Comparison of ENCODE assay signal across 9 cellular contexts in genomic region chr12:123808167-123808566, GRCh38. TPM values are rescaled to one million over a fixed set of nuclear protein-coding genes. Genes with fewer than 3 reads are reported as not detected.
DNase-seq lines count a peak whose midpoint lies in the region; TF ChIP-seq lines count a peak whose summit lies in the region.
"Had no signal": no experiment of that assay in that cellular context is flagged by ENCODE, and none has a peak within 500 bp of the region (broad histone marks: within the 10 kb centered on the region; RNA-seq: fewer than 3 reads in every experiment).

No MANE protein-coding gene starts in this region.

- H3K36me3 Mint-ChIP-seq in MCF 10A (ENCODE audit: insufficient read depth, unreplicated experiment): no peaks in the 10 kb centered on the region
- H3K36me3 Mint-ChIP-seq: CD4-positive, CD25-positive, alpha-beta regulatory T cell had no signal

- 53% methylated on average over 4 of the region's 4 CpGs for WGBS in smooth muscle cell (ENCODE audit: low lambda C conversion rate)

- DNase-seq in MCF 10A (ENCODE audit: unreplicated experiment): peak; percentile 28
- DNase-seq in breast epithelium (ENCODE audit: low spot score in 2 of 2): no peak
- peak; percentile 10 for DNase-seq in NCI-H69 (lab: John Stamatoyannopoulos, UW)
- DNase-seq in fibroblast of lung (ENCODE audit: low read depth in 2 of 2): peak in 1 of 2 donors; percentile 3
- DNase-seq in smooth muscle cell (lab: John Stamatoyannopoulos, UW; ENCODE audit: unreplicated experiment): no peak
- DNase-seq in CD1c-positive myeloid dendritic cell (ENCODE audit: extremely low spot score): no peak
- no peak for DNase-seq in activated CD4-positive, CD25-positive, alpha-beta regulatory T cell treated with anti-CD3 and anti-CD28 coated beads, Interleukin-2, amount 50 U/mL, for 72 hours
- no peak for DNase-seq in cerebellar nuclear complex (lab: John Stamatoyannopoulos, UW)
- DNase-seq: CD4-positive, CD25-positive, alpha-beta regulatory T cell had no signal

- H2AFZ ChIP-seq in fibroblast of lung (ENCODE audit: low read length): no peak overlapping the region
- H2AFZ ChIP-seq in smooth muscle cell (ENCODE audit: low read depth): no peak overlapping the region

- H3K27ac ChIP-seq in breast epithelium (no peak overlapping the region), fibroblast of lung (ENCODE audit: insufficient read depth, low read length) (no peak overlapping the region), smooth muscle cell (ENCODE audit: low read depth) (no peak overlapping the region)

- H3K36me3 ChIP-seq in breast epithelium: no peaks in the 10 kb centered on the region
- no peaks in the 10 kb centered on the region for H3K36me3 ChIP-seq in fibroblast of lung (ENCODE audit: control insufficient read depth, insufficient read depth, low read length)
- H3K36me3 ChIP-seq in smooth muscle cell (ENCODE audit: low read depth): no peaks in the 10 kb centered on the region

- H3K79me2 ChIP-seq in fibroblast of lung (ENCODE audit: control insufficient read depth, insufficient read depth, low read length): no peaks in the 10 kb centered on the region
- H3K79me2 ChIP-seq in smooth muscle cell (ENCODE audit: low read depth): no peaks in the 10 kb centered on the region

- no peaks in the 10 kb centered on the region for H3K4me1 ChIP-seq in breast epithelium
- no peaks in the 10 kb centered on the region for H3K4me1 ChIP-seq in fibroblast of lung (ENCODE audit: control insufficient read depth, extremely low read depth, insufficient read depth, low read length)
- no peaks in the 10 kb centered on the region for H3K4me1 ChIP-seq in smooth muscle cell (ENCODE audit: low read depth)

- H3K9me3 ChIP-seq in breast epithelium (no peaks in the 10 kb centered on the region), fibroblast of lung (ENCODE audit: control insufficient read depth, insufficient read depth, low read depth, low read length) (no peaks in the 10 kb centered on the region), smooth muscle cell (replicated peaks; ENCODE audit: low read depth) (no peaks in the 10 kb centered on the region)

- POLR2A ChIA-PET in MCF 10A (lab: Yijun Ruan, JAX): no interaction called here

- no peaks in the 10 kb centered on the region for H3K9me3 Mint-ChIP-seq in MCF 10A (ENCODE audit: unreplicated experiment)
- H3K9me3 Mint-ChIP-seq: CD4-positive, CD25-positive, alpha-beta regulatory T cell had no signal

- no peak overlapping the region for H3K4me3 Mint-ChIP-seq in MCF 10A (ENCODE audit: unreplicated experiment)
- H3K4me3 Mint-ChIP-seq: CD4-positive, CD25-positive, alpha-beta regulatory T cell had no signal

- no peak overlapping the region for H3K9ac ChIP-seq in fibroblast of lung (ENCODE audit: insufficient read depth, low read length)
- no peak overlapping the region for H3K9ac ChIP-seq in smooth muscle cell (ENCODE audit: low read depth)

- H3K4me3 ChIP-seq in breast epithelium (no peak overlapping the region), fibroblast of lung (replicated peaks in 1 of 4; ENCODE audit: control extremely low read depth in 1 of 4, insufficient read depth in 1 of 4, low read depth in 3 of 4, low read length in 4 of 4) (no peak overlapping the region), smooth muscle cell (no peak overlapping the region)

- H3K4me1 Mint-ChIP-seq in MCF 10A (ENCODE audit: insufficient read depth, unreplicated experiment): peaks cover 7% of the 10 kb centered on the region
- H3K4me1 Mint-ChIP-seq: CD4-positive, CD25-positive, alpha-beta regulatory T cell had no signal

- peaks cover under 1% of the 10 kb centered on the region for H3F3A ChIP-seq in smooth muscle cell (ENCODE audit: low read depth)

- no peak for TF ChIP-seq POLR2A in breast epithelium (IDR thresholded peaks at IDR 0.05)

- H3K27ac Mint-ChIP-seq in MCF 10A (ENCODE audit: low read depth, unreplicated experiment): no peak overlapping the region
- H3K27ac Mint-ChIP-seq: CD4-positive, CD25-positive, alpha-beta regulatory T cell had no signal

- CTCF ChIA-PET in MCF 10A (lab: Yijun Ruan, JAX): interaction anchor here (0.7 kb wide), 1 partner anchor 18 kb away, joined by 3 read pairs; no protein-coding TSS in a partner anchor

- H3K27me3 ChIP-seq in breast epithelium (no peaks in the 10 kb centered on the region), fibroblast of lung (ENCODE audit: control insufficient read depth, insufficient read depth, low read length) (no peaks in the 10 kb centered on the region), smooth muscle cell (ENCODE audit: low read depth) (no peaks in the 10 kb centered on the region)

- intact Hi-C loops in MCF 10A (cut with micrococcal nuclease) (loop anchor here (2.0 kb wide), 2 partner anchors 177 to 225 kb away; no protein-coding TSS in a partner anchor), breast epithelium (cut with DNase I; ENCODE audit: low total_unique reads) (no loop called here)

- no peaks in the 10 kb centered on the region for H4K20me1 ChIP-seq in fibroblast of lung (ENCODE audit: control insufficient read depth, extremely low read depth, insufficient read depth, low read length)
- no peaks in the 10 kb centered on the region for H4K20me1 ChIP-seq in smooth muscle cell (ENCODE audit: low read depth)

- H3K4me2 ChIP-seq in fibroblast of lung (ENCODE audit: extremely low read depth, insufficient read depth, low read length): no peak overlapping the region
- H3K4me2 ChIP-seq in smooth muscle cell: no peak overlapping the region

- no TSS peak for BruUV-seq in MCF 10A (replicated peaks; lab: Mats Ljungman, UMichigan)

- peak; percentile 41 for TF ChIP-seq CTCF in MCF 10A (IDR thresholded peaks at IDR 0.05; ENCODE audit: unreplicated experiment)
- TF ChIP-seq CTCF in breast epithelium (IDR thresholded peaks at IDR 0.05): no peak
- peak; percentile 26 to 41 for TF ChIP-seq CTCF in fibroblast of lung (conservative IDR thresholded peaks at IDR 0.05 in 1 of 2, IDR thresholded peaks at IDR 0.05 in 1 of 2; ENCODE audit: low read depth in 1 of 2, low read length in 2 of 2)
- TF ChIP-seq CTCF in smooth muscle cell (IDR thresholded peaks at IDR 0.05; ENCODE audit: borderline replicate concordance, insufficient read depth, poor library complexity, severe bottlenecking): peak; percentile 26

- H3K27me3 Mint-ChIP-seq in MCF 10A (ENCODE audit: insufficient read depth, unreplicated experiment): peaks cover 32% of the 10 kb centered on the region

RNA-seq across cellular contexts. Expression of gene DNAH10, which starts 46.1 kb away (rescaled TPM):
- 0.21 and 0.22 TPM in 2 replicates for total RNA-seq in MCF 10A (2022)
- total RNA-seq in breast epithelium: under 1 TPM; under 0.01 to 0.44 (median 0.33) TPM
- 0.26 and 0.33 TPM in 2 replicates for total RNA-seq in fibroblast of lung
- 0.06 and 0.12 TPM in 2 replicates for polyA plus RNA-seq in fibroblast of lung
- polyA plus RNA-seq in fibroblast of lung (2012): 0.06 and 0.26 TPM in 2 replicates
- 1.3 and 2.2 TPM in 2 replicates for polyA minus RNA-seq in fibroblast of lung (ENCODE audit: low replicate concordance)
- 1.2 and 1.5 TPM in 2 replicates for total RNA-seq in smooth muscle cell
- 1.1 and 2.2 TPM in 2 replicates for polyA plus RNA-seq in smooth muscle cell

Comparison
In these comparisons a context has a peak if more than half of its experiments do, and no peak if none do; other contexts are left out.
1. DNase-seq: peak in MCF 10A (single experiment) and NCI-H69 (single experiment); none in breast epithelium (0 of 2), smooth muscle cell (single experiment), CD1c-positive myeloid dendritic cell (single experiment), activated CD4-positive, CD25-positive, alpha-beta regulatory T cell treated with anti-CD3 and anti-CD28 coated beads, Interleukin-2, amount 50 U/mL, for 72 hours (single experiment) and cerebellar nuclear complex (0 of 2).
2. CTCF ChIP-seq: peak in MCF 10A (single experiment), fibroblast of lung (2 of 2) and smooth muscle cell (single experiment); none in breast epithelium (0 of 3).